8 cellular contexts compared by ENCODE assay signal in the genomic region with DNA sequence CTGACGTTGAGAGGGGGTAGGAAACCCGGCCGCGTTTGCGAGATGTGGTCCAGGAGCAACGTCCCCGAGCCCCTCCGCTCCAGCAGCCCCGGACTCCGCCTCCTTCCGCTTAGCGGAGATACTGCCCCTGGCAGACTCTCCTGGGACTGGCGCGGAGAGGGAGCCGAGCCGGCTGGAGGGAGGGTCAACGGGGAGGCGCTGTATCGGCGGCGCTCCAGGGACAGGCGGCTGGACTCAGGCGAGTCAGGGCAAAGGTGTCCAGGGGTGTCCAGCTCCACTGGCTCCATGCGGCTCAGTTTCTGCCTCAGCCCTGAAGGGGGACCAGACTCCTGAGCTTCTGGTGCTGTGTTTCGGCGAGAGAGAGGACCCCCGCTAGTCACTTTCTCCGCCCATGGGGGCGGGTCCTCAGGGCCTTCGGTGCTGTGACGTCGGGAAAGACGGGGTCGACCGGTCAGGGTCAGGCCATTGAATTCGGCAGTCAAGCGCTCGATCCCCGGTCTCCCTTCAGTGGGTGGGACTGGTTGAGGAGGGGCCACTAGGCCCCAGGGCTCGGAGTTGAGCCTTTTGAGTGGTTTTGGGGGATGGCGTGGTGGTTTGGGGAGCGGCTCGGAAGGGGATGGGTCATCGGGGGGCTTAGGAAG. TPM values are rescaled to one million over a fixed set of nuclear protein-coding genes. Genes with fewer than 3 reads are reported as not detected.
A peak's percentile ranks its signal among the peaks of the same experiment; 100 is the strongest.
DNase-seq lines count a peak whose midpoint lies in the region; ATAC-seq, FAIRE-seq and TF ChIP-seq lines count a peak whose summit lies in the region.

No MANE protein-coding gene starts in this region.

- H3K36me3 ChIP-seq in BLaER1 = no peaks in the 10 kb centered on the region
- H3K36me3 ChIP-seq in left ventricle myocardium inferior = no peaks in the 10 kb centered on the region
- no peaks in the 10 kb centered on the region for H3K36me3 ChIP-seq in pancreas

- intact Hi-C loops in left ventricle myocardium inferior (cut with micrococcal nuclease) = loop anchor here (10.0 kb wide), 1 partner anchor 106 kb away; the partner anchor contains the start of gene PIAS3
- intact Hi-C loops in pancreas (cut with DNase I) = no loop called here

- H3K27me3 ChIP-seq in BLaER1 (peaks cover 34% of the 10 kb centered on the region), HL-60 (ENCODE audit: insufficient read depth, poor library complexity, severe bottlenecking) (no peaks in the 10 kb centered on the region), left ventricle myocardium inferior (ENCODE audit: low read depth) (no peaks in the 10 kb centered on the region), pancreas (no peaks in the 10 kb centered on the region)

- ATAC-seq in pancreas (peak; percentile 32 to 50 (median 46)), GM21381 (IDR thresholded peaks at IDR 0.05; ENCODE audit: unreplicated experiment) (no peak), GM18873 (IDR thresholded peaks at IDR 0.05; ENCODE audit: low FRiP score, unreplicated experiment) (no peak)

- WGBS in pancreas, 2 donors = 1% methylated on average over 37 to 44 of the region's 44 CpGs

- H3K4me2 ChIP-seq in BLaER1 = peak overlapping the region; percentile 99

- FAIRE-seq in pancreas (lab: Jason Lieb, UNC) = no peak

- DNase-seq in HL-60 (ENCODE audit: low read depth in 1 of 2, low spot score in 1 of 2) (peak in 1 of 2 experiments; percentile 57), SHP77 (lab: John Stamatoyannopoulos, UW) (peak; percentile 91 to 92), amniotic epithelial cell (ENCODE audit: low read depth) (peak; percentile 50), left ventricle myocardium inferior (peak; percentile 85), pancreas (peak; percentile 69 to 91 (median 78))

- H3K9me3 ChIP-seq in BLaER1 (no peaks in the 10 kb centered on the region), left ventricle myocardium inferior (replicated peaks) (no peaks in the 10 kb centered on the region), pancreas (no peaks in the 10 kb centered on the region)

- H3K27ac ChIP-seq in BLaER1 = peak overlapping the region; percentile 72
- H3K27ac ChIP-seq in HL-60 (replicated peaks) = no peak overlapping the region
- peak overlapping the region; percentile 95 for H3K27ac ChIP-seq in left ventricle myocardium inferior (replicated peaks)
- H3K27ac ChIP-seq in pancreas = peak overlapping the region in 1 of 4 donors; percentile 17

- TF ChIP-seq CTCF in HL-60 (IDR thresholded peaks at IDR 0.05; ENCODE audit: insufficient read depth, low read length) = no peak
- peak; percentile 42 for TF ChIP-seq CTCF in left ventricle myocardium inferior (IDR thresholded peaks at IDR 0.05; ENCODE audit: borderline replicate concordance)
- TF ChIP-seq CTCF in pancreas (IDR thresholded peaks at IDR 0.05) = no peak

- H3K9ac ChIP-seq in BLaER1 = peak overlapping the region; percentile 76

- H4K20me1 ChIP-seq in BLaER1 = no peaks in the 10 kb centered on the region

- H3K4me3 ChIP-seq in BLaER1 (peak overlapping the region; percentile 79), HL-60 (replicated peaks; ENCODE audit: insufficient read depth, low read length) (peak overlapping the region; percentile 46), left ventricle myocardium inferior (peak overlapping the region; percentile 78), pancreas (peak overlapping the region; percentile 11 to 66 (median 37))

- H3K4me1 ChIP-seq in BLaER1 (peaks cover 75% of the 10 kb centered on the region), left ventricle myocardium inferior (peaks cover 94% of the 10 kb centered on the region), pancreas (peaks cover 7 to 32% (median 27%) of the 10 kb centered on the region in 3 donors)

RNA-seq across cellular contexts. Expression of gene LIX1L, which starts 2.8 kb away (rescaled TPM):
- total RNA-seq in left ventricle myocardium inferior (23.0 TPM), pancreas (10 to 100 TPM in 1 of 6 donors, 1 to 10 TPM in 5; 3.3 to 10.3 (median 5.8) TPM)
- polyA plus RNA-seq in pancreas = 1 to 10 TPM; 2.9 to 6.8 TPM

RNA-seq across cellular contexts. Expression of gene ANKRD34A, which starts 3.8 kb away (rescaled TPM):
- total RNA-seq in left ventricle myocardium inferior (0.66 TPM), pancreas (under 1 TPM; 0.04 to 0.28 (median 0.18) TPM)
- polyA plus RNA-seq in pancreas = under 1 TPM; 0.34 to 0.38 TPM

RNA-seq across cellular contexts. Expression of gene POLR3GL, which starts 3.9 kb away (rescaled TPM):
- total RNA-seq in left ventricle myocardium inferior (45.6 TPM), pancreas (10 to 100 TPM in 1 of 6 donors, 1 to 10 TPM in 5; 3.9 to 10.8 (median 5.7) TPM)
- 10 to 100 TPM; 14.6 to 27.6 TPM for polyA plus RNA-seq in pancreas

RNA-seq across cellular contexts. Expression of gene RBM8A, which starts 33.3 kb away (rescaled TPM):
- total RNA-seq in left ventricle myocardium inferior = 64.4 TPM
- 10 to 100 TPM; 29.5 to 55.0 (median 49.1) TPM for total RNA-seq in pancreas
- 10 to 100 TPM; 32.0 to 57.9 TPM for polyA plus RNA-seq in pancreas

RNA-seq across cellular contexts. Expression of gene TXNIP, which starts 35.8 kb away (rescaled TPM):
- 753 TPM for total RNA-seq in left ventricle myocardium inferior
- 100 to 1,000 TPM; 167 to 491 (median 295) TPM for total RNA-seq in pancreas
- polyA plus RNA-seq in pancreas = 100 to 1,000 TPM; 105 to 224 TPM

Comparison
In these comparisons a context has a peak if more than half of its experiments do, and no peak if none do; other contexts are left out.
1. ATAC-seq: peak in pancreas (4 of 4); none in GM21381 (single experiment) and GM18873 (single experiment).
2. Peak in every context shown above with its lines, with median percentiles within 50 percentile points of each other: H3K4me3 ChIP-seq.